11 cellular contexts compared by ENCODE assay signal in the genomic region with DNA sequence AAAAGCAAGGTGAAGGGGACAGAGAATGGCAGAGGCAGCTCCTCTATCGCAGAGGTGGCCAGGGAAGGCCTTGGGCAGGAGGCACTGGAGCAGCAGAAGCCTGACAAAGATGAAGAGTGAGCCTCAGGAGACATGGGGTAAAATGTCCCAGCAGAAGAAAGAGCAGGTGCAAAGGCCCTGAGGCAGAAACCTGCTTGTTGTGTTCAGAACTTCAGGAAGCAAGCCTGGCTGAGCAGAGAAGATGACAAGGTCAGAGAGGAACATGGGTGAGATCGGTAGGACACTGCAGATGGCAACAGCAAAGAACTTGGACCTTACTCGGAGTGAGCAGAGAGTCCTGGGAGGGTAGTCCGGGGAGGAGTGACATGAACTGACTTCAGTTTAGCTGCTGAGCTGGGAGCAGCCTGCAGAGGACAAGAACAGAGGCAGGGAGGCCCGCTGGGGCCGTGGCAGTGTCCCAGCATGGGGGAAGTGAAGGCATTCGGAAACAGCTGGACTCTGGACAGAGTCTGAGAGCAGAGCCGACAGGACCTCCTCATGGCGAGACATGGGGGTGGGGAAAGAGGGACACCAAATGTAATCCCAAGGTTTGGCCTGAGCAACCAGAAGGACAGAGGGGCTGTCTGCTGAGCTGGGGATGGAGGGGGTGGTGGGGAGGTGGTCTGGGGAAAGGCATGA.
DNase-seq lines count a peak whose midpoint lies in the region; ATAC-seq and TF ChIP-seq lines count a peak whose summit lies in the region.
"Had no signal": no experiment of that assay in that cellular context is flagged by ENCODE, and none has a peak within 500 bp of the region (broad histone marks: within the 10 kb centered on the region; RNA-seq: fewer than 3 reads in every experiment).

No MANE protein-coding gene starts in this region.

- peaks cover 73% of the 10 kb centered on the region for H3K4me1 ChIP-seq in lower lobe of right lung
- peaks cover 6 to 92% (median 63%) of the 10 kb centered on the region in 4 donors for H3K4me1 ChIP-seq in tibial artery

- no peak overlapping the region for H3K4me3 ChIP-seq in lower lobe of right lung
- no peak overlapping the region for H3K4me3 ChIP-seq in tibial artery

- H3K27ac ChIP-seq in lower lobe of right lung (peak overlapping the region; percentile 80), tibial artery (peak overlapping the region; percentile 88 to 89)

- peak overlapping the region; percentile 26 for H3K27ac Mint-ChIP-seq in activated naive CD4-positive, alpha-beta T cell treated with anti-CD3 and anti-CD28 coated beads, Interleukin-2, amount 50 U/mL, for 24 hours
- H3K27ac Mint-ChIP-seq in activated naive CD8-positive, alpha-beta T cell treated with anti-CD3 and anti-CD28 coated beads, Interleukin-2, amount 50 U/mL, for 24 hours: peak overlapping the region; percentile 97

- H3K27me3 ChIP-seq in lower lobe of right lung (ENCODE audit: low read depth): no peaks in the 10 kb centered on the region
- H3K27me3 ChIP-seq in tibial artery: no peaks in the 10 kb centered on the region

- H3K36me3 ChIP-seq in lower lobe of right lung: peaks cover 16% of the 10 kb centered on the region
- H3K36me3 ChIP-seq in tibial artery: no peaks in the 10 kb centered on the region

- no peaks in the 10 kb centered on the region for H3K27me3 Mint-ChIP-seq in activated naive CD4-positive, alpha-beta T cell treated with anti-CD3 and anti-CD28 coated beads, Interleukin-2, amount 50 U/mL, for 24 hours
- H3K27me3 Mint-ChIP-seq in activated naive CD8-positive, alpha-beta T cell treated with anti-CD3 and anti-CD28 coated beads, Interleukin-2, amount 50 U/mL, for 24 hours: no peaks in the 10 kb centered on the region

- H3K9me3 Mint-ChIP-seq in activated naive CD4-positive, alpha-beta T cell treated with anti-CD3 and anti-CD28 coated beads, Interleukin-2, amount 50 U/mL, for 24 hours: no peaks in the 10 kb centered on the region
- H3K9me3 Mint-ChIP-seq in activated naive CD8-positive, alpha-beta T cell treated with anti-CD3 and anti-CD28 coated beads, Interleukin-2, amount 50 U/mL, for 24 hours: no peaks in the 10 kb centered on the region

- no peak for ATAC-seq in activated naive CD8-positive, alpha-beta T cell treated with anti-CD3 and anti-CD28 coated beads, Interleukin-2, amount 50 U/mL, for 24 hours
- ATAC-seq in lower lobe of right lung (no peak), GM21515 (IDR thresholded peaks at IDR 0.05; ENCODE audit: unreplicated experiment) (no peak)
- ATAC-seq: Panc1 had no signal

- intact Hi-C loops in lower lobe of right lung (cut with DNase I): no loop called here
- intact Hi-C loops in tibial artery (cut with DNase I; ENCODE audit: low total_unique reads): no loop called here

- no peak overlapping the region for H3K4me3 Mint-ChIP-seq in activated naive CD4-positive, alpha-beta T cell treated with anti-CD3 and anti-CD28 coated beads, Interleukin-2, amount 50 U/mL, for 24 hours
- H3K4me3 Mint-ChIP-seq in activated naive CD8-positive, alpha-beta T cell treated with anti-CD3 and anti-CD28 coated beads, Interleukin-2, amount 50 U/mL, for 24 hours: peak overlapping the region; percentile 3

- no peaks in the 10 kb centered on the region for H3K9me3 ChIP-seq in lower lobe of right lung
- no peaks in the 10 kb centered on the region for H3K9me3 ChIP-seq in tibial artery

- TF ChIP-seq CTCF in lower lobe of right lung (IDR thresholded peaks at IDR 0.05) (no peak), tibial artery (IDR thresholded peaks at IDR 0.05) (no peak)

- peaks cover 2% of the 10 kb centered on the region for H3K36me3 Mint-ChIP-seq in activated naive CD4-positive, alpha-beta T cell treated with anti-CD3 and anti-CD28 coated beads, Interleukin-2, amount 50 U/mL, for 24 hours
- peaks cover 47% of the 10 kb centered on the region for H3K36me3 Mint-ChIP-seq in activated naive CD8-positive, alpha-beta T cell treated with anti-CD3 and anti-CD28 coated beads, Interleukin-2, amount 50 U/mL, for 24 hours (ENCODE audit: low read depth)

- DNase-seq in activated naive CD4-positive, alpha-beta T cell treated with Interleukin-2 at 50 U/mL for 16 hours: no peak
- DNase-seq in activated naive CD8-positive, alpha-beta T cell treated with anti-CD3 and anti-CD28 coated beads, Interleukin-2, amount 50 U/mL, for 24 hours: no peak
- DNase-seq in lower lobe of right lung: no peak
- peak in 1 of 2 donors; percentile 74 for DNase-seq in tibial artery
- DNase-seq in NCI-H1930 (lab: John Stamatoyannopoulos, UW): no peak
- no peak for DNase-seq in NCI-H345 (lab: John Stamatoyannopoulos, UW)
- DNase-seq: activated naive CD4-positive, alpha-beta T cell treated with anti-CD3 and anti-CD28 coated beads, Interleukin-2, amount 50 U/mL, for 16 hours; H7 had no signal

- H3K4me1 Mint-ChIP-seq in activated naive CD4-positive, alpha-beta T cell treated with anti-CD3 and anti-CD28 coated beads, Interleukin-2, amount 50 U/mL, for 24 hours: peaks cover 62% of the 10 kb centered on the region
- peaks cover 82% of the 10 kb centered on the region for H3K4me1 Mint-ChIP-seq in activated naive CD8-positive, alpha-beta T cell treated with anti-CD3 and anti-CD28 coated beads, Interleukin-2, amount 50 U/mL, for 24 hours
